Comparison of ENCODE assay signal across 8 cellular contexts in genomic region chr14:34538871-34539406, GRCh38. TPM values are rescaled to one million over a fixed set of nuclear protein-coding genes. Genes with fewer than 3 reads are reported as not detected.
DNase-seq lines count a peak whose midpoint lies in the region; ATAC-seq, FAIRE-seq and TF ChIP-seq lines count a peak whose summit lies in the region.

No MANE protein-coding gene starts in this region.

- no peak for TF ChIP-seq CTCF in 22Rv1 (IDR thresholded peaks at IDR 0.05)
- no peak for TF ChIP-seq CTCF in HepG2 (CRISPR knock-in tag; IDR thresholded peaks at IDR 0.05)
- no peak for TF ChIP-seq CTCF in type B pancreatic cell (conservative IDR thresholded peaks at IDR 0.05)
- TF ChIP-seq CTCF in GM10266 (IDR thresholded peaks at IDR 0.05; ENCODE audit: control insufficient read depth, insufficient read depth, low read depth, missing control alignments), result no peak

- DNase-seq in activated naive CD8-positive, alpha-beta T cell treated with anti-CD3 and anti-CD28 coated beads, Interleukin-2, amount 10 ng/mL, durations not matched to agents 7 days and 5 days, result no peak
- no peak for DNase-seq in HepG2 (ENCODE audit: low spot score)
- DNase-seq in type B pancreatic cell (ENCODE audit: extremely low spot score, unreplicated experiment), result no peak
- DNase-seq in nucleus accumbens (lab: John Stamatoyannopoulos, UW), result no peak
- DNase-seq in GM10266 (ENCODE audit: extremely low spot score), result no peak
- DNase-seq in SIG-M5 treated with dmso at 0.1 percent for 504 hours (lab: John Stamatoyannopoulos, UW; ENCODE audit: unreplicated experiment), result no peak

- peaks cover 14% of the 10 kb centered on the region for H3K4me1 Mint-ChIP-seq in activated naive CD8-positive, alpha-beta T cell treated with anti-CD3 and anti-CD28 coated beads, Interleukin-2, amount 10 ng/mL, durations not matched to agents 7 days and 5 days
- peaks cover 10% of the 10 kb centered on the region for H3K4me1 Mint-ChIP-seq in type B pancreatic cell (ENCODE audit: unreplicated experiment)

- H3K4me1 ChIP-seq in HepG2 (ENCODE audit: insufficient read depth, low read length), result peaks cover 25% of the 10 kb centered on the region

- H3K27ac Mint-ChIP-seq in activated naive CD8-positive, alpha-beta T cell treated with anti-CD3 and anti-CD28 coated beads, Interleukin-2, amount 10 ng/mL, durations not matched to agents 7 days and 5 days, result peak overlapping the region; percentile 97
- peak overlapping the region; percentile 99 for H3K27ac Mint-ChIP-seq in type B pancreatic cell

- H4K20me1 ChIP-seq in HepG2 (ENCODE audit: insufficient read depth, low read length), result no peaks in the 10 kb centered on the region; the same call in 1 of the 2 replicates

- H3K4me2 ChIP-seq in HepG2 (ENCODE audit: low read depth, low read length), result peak overlapping the region; percentile 82

- BruUV-seq in HepG2 (replicated peaks; lab: Mats Ljungman, UMichigan), result TSS peak; percentile 80

- CTCF ChIA-PET in HepG2 (lab: Yijun Ruan, JAX; ENCODE audit: low intra/inter-chr PET ratio, low total read pairs), result interaction anchor here (1.1 kb wide), 1 partner anchor 207 kb away, joined by 3 read pairs; no protein-coding TSS in a partner anchor

- in situ Hi-C loops in HepG2 (cut with HindIII; ENCODE audit: extremely low pct_ligation_motif_present, low pct_unique_long_range_greater_than_20kb), result no loop called here

- TF ChIP-seq RAD21 in HepG2 (CRISPR knock-in tag; IDR thresholded peaks at IDR 0.05), result no peak

- ATAC-seq in GM21717 (IDR thresholded peaks at IDR 0.05; ENCODE audit: unreplicated experiment), result peak; percentile 13
- ATAC-seq in activated naive CD8-positive, alpha-beta T cell treated with anti-CD3 and anti-CD28 coated beads, Interleukin-2, amount 10 ng/mL, durations not matched to agents 7 days and 5 days (ENCODE audit: low read depth), result peak; percentile 20
- ATAC-seq in HepG2, result no peak

- no peak overlapping the region for H2AFZ ChIP-seq in HepG2 (ENCODE audit: low read length)

- intact Hi-C loops in HepG2 (cut with micrococcal nuclease; ENCODE audit: unreplicated experiment), result loop anchor here (5.0 kb wide), 4 partner anchors 42 to 207 kb away; partner anchors contain the start of gene SPTSSA

- peak overlapping the region; percentile 86 to 99 (median 92) for H3K4me3 ChIP-seq in HepG2 (replicated peaks in 1 of 3; ENCODE audit: insufficient read depth in 1 of 3, low read depth in 2 of 3, low read length in 3 of 3)

- TF ChIP-seq EP300 in HepG2 (IDR thresholded peaks at IDR 0.05; ENCODE audit: low read depth in 2 of 2, low read length in 2 of 2), result no peak
- TF ChIP-seq EP300 in HepG2 (CRISPR knock-in tag; IDR thresholded peaks at IDR 0.05; ENCODE audit: borderline replicate concordance), result no peak

- H3K36me3 Mint-ChIP-seq in activated naive CD8-positive, alpha-beta T cell treated with anti-CD3 and anti-CD28 coated beads, Interleukin-2, amount 10 ng/mL, durations not matched to agents 7 days and 5 days, result peaks cover 2% of the 10 kb centered on the region
- H3K36me3 Mint-ChIP-seq in type B pancreatic cell, result peaks cover 4% of the 10 kb centered on the region

- POLR2A ChIA-PET in activated naive CD8-positive, alpha-beta T cell treated with anti-CD3 and anti-CD28 coated beads, Interleukin-2, amount 10 ng/mL, durations not matched to agents 7 days and 5 days (lab: Charles Lee), result no interaction called here
- POLR2A ChIA-PET in HepG2 (lab: Yijun Ruan, JAX), result interaction anchor here (0.5 to 1.9 kb wide), 3 partner anchors 41 to 72 kb away, joined by 3 to 14 read pairs (median 3); no protein-coding TSS in a partner anchor

- H3K79me2 ChIP-seq in HepG2 (ENCODE audit: insufficient read depth, low read length), result peaks cover 28% of the 10 kb centered on the region

- peak overlapping the region; percentile 96 for H3K4me3 Mint-ChIP-seq in activated naive CD8-positive, alpha-beta T cell treated with anti-CD3 and anti-CD28 coated beads, Interleukin-2, amount 10 ng/mL, durations not matched to agents 7 days and 5 days
- H3K4me3 Mint-ChIP-seq in type B pancreatic cell, result peak overlapping the region; percentile 100

- TF ChIP-seq POLR2A in HepG2 (IDR thresholded peaks at IDR 0.05; ENCODE audit: insufficient read depth in 1 of 2, low read depth in 2 of 2, low read length in 2 of 2), result no peak

- H3K9me3 ChIP-seq in HepG2 (ENCODE audit: low read length), result no peaks in the 10 kb centered on the region

- FAIRE-seq in HepG2 (lab: Jason Lieb, UNC), result no peak

- no peaks in the 10 kb centered on the region for H3K27me3 Mint-ChIP-seq in activated naive CD8-positive, alpha-beta T cell treated with anti-CD3 and anti-CD28 coated beads, Interleukin-2, amount 10 ng/mL, durations not matched to agents 7 days and 5 days
- H3K27me3 Mint-ChIP-seq in type B pancreatic cell, result no peaks in the 10 kb centered on the region

- H3K9me3 Mint-ChIP-seq in activated naive CD8-positive, alpha-beta T cell treated with anti-CD3 and anti-CD28 coated beads, Interleukin-2, amount 10 ng/mL, durations not matched to agents 7 days and 5 days, result no peaks in the 10 kb centered on the region
- H3K9me3 Mint-ChIP-seq in type B pancreatic cell, result no peaks in the 10 kb centered on the region

- peak overlapping the region; percentile 73 for H3K27ac ChIP-seq in 22Rv1
- H3K27ac ChIP-seq in HepG2 (ENCODE audit: extremely low read length, insufficient read depth, low read length), result peak overlapping the region; percentile 95

- peaks cover 0 to 4% of the 10 kb centered on the region in 2 experiments; a peak in 1 of 5 replicates for H3K27me3 ChIP-seq in HepG2 (ENCODE audit: control insufficient read depth in 1 of 2, insufficient read depth in 2 of 2, low read length in 2 of 2)

- under 1% methylated on average over 15 of the region's 15 CpGs for WGBS in HepG2 (ENCODE audit: low lambda C conversion rate)

- H3K9ac ChIP-seq in HepG2 (ENCODE audit: insufficient read depth, low read depth, low read length), result peak overlapping the region; percentile 100

- peaks cover 6 to 22% of the 10 kb centered on the region in 2 experiments; a peak in 4 of 5 replicates for H3K36me3 ChIP-seq in HepG2 (replicated peaks in 1 of 2; ENCODE audit: control insufficient read depth in 1 of 2, insufficient read depth in 2 of 2, low read length in 2 of 2)

TF ChIP-seq in HepG2, 621 proteins besides CTCF, POLR2A, EP300 and RAD21 (continues in another document):
- TF ChIP-seq MED8 (CRISPR knock-in tag; IDR thresholded peaks at IDR 0.05; ENCODE audit: insufficient replicate concordance) (no peak), PRDM15 (CRISPR knock-in tag; IDR thresholded peaks at IDR 0.05) (no peak), ARNT2 (CRISPR knock-in tag; IDR thresholded peaks at IDR 0.05; ENCODE audit: low read depth) (no peak)

RNA-seq across cellular contexts. Expression of gene EAPP, which starts 0.6 kb away (rescaled TPM):
- total RNA-seq in activated naive CD8-positive, alpha-beta T cell treated with anti-CD3 and anti-CD28 coated beads, Interleukin-2, amount 10 ng/mL, durations not matched to agents 7 days and 5 days, result 10 to 100 TPM; 44.6 to 44.7 TPM
- 110 and 163 TPM in 2 replicates for total RNA-seq in HepG2 (2016; rRNA removed; fragmentation: Illumina TruSeq; extraction: Trizol)
- 16.4 and 17.4 TPM in 2 replicates for total RNA-seq in HepG2 (2016; cell fraction: cytosol; rRNA removed; fragmentation: Illumina TruSeq; extraction: Trizol; ENCODE audit: low read depth)
- 111 and 170 TPM in 2 replicates for total RNA-seq in HepG2 (2016; cell fraction: insoluble cytoplasmic fraction; rRNA removed; fragmentation: Illumina TruSeq; extraction: Trizol)
- total RNA-seq in HepG2 (2016; cell fraction: membrane; rRNA removed; fragmentation: Illumina TruSeq; extraction: Trizol), result 31.8 and 35.9 TPM in 2 replicates
- 50.7 and 59.2 TPM in 2 replicates for total RNA-seq in HepG2 (2016; cell fraction: nucleus; rRNA removed; fragmentation: Illumina TruSeq; extraction: Trizol)
- polyA plus RNA-seq in HepG2 (2011; rRNA removed), result 57.8 and 68.7 TPM in 2 replicates
- 33.0 and 55.6 TPM in 2 replicates for polyA plus RNA-seq in HepG2 (2011; cell fraction: cytosol; rRNA removed)
- polyA plus RNA-seq in HepG2 (2011; cell fraction: nucleus; rRNA removed), result 13.9 and 18.7 TPM in 2 replicates
- polyA plus RNA-seq in HepG2 (2012), result 52.5 and 74.2 TPM in 2 replicates
- 13.9 and 14.8 TPM in 2 replicates for polyA plus RNA-seq in HepG2 (2016; cell fraction: cytosol; fragmentation: Illumina TruSeq; extraction: Trizol; ENCODE audit: low read depth)
- 142 and 152 TPM in 2 replicates for polyA plus RNA-seq in HepG2 (2016; cell fraction: insoluble cytoplasmic fraction; fragmentation: Illumina TruSeq; extraction: Trizol; ENCODE audit: low read depth)
- 22.0 and 26.2 TPM in 2 replicates for polyA plus RNA-seq in HepG2 (2016; cell fraction: membrane; fragmentation: Illumina TruSeq; extraction: Trizol; ENCODE audit: low read depth)
- 50.5 and 52.0 TPM in 2 replicates for polyA plus RNA-seq in HepG2 (2016; cell fraction: nucleus; fragmentation: Illumina TruSeq; extraction: Trizol; ENCODE audit: insufficient read depth, low read depth)
- 11.0 and 20.1 TPM in 2 replicates for polyA minus RNA-seq in HepG2 (2011; rRNA and poly(A)+ RNA removed; ENCODE audit: low replicate concordance)
- 37.9 and 41.4 TPM in 2 replicates for polyA minus RNA-seq in HepG2 (2011; cell fraction: cytosol; rRNA and poly(A)+ RNA removed)
- polyA minus RNA-seq in HepG2 (2011; cell fraction: nucleus; rRNA and poly(A)+ RNA removed), result 48.5 and 48.9 TPM in 2 replicates
- total RNA-seq in type B pancreatic cell (ENCODE audit: low replicate concordance), result 36.8 and 38.3 TPM in 2 replicates
